Comparison of ENCODE assay signal across 19 cellular contexts in genomic region chr12:121288941-121289340, GRCh38. TPM values are rescaled to one million over a fixed set of nuclear protein-coding genes. Genes with fewer than 3 reads are reported as not detected.
DNase-seq lines count a peak whose midpoint lies in the region; TF ChIP-seq lines count a peak whose summit lies in the region.
"Had no signal": no experiment of that assay in that cellular context is flagged by ENCODE, and none has a peak within 500 bp of the region (broad histone marks: within the 10 kb centered on the region; RNA-seq: fewer than 3 reads in every experiment).

No MANE protein-coding gene starts in this region.

- intact Hi-C loops in Calu3 (cut with micrococcal nuclease; ENCODE audit: unreplicated experiment), result no loop called here

- no peaks in the 10 kb centered on the region for H3K9me3 Mint-ChIP-seq in Calu3 (ENCODE audit: low read depth, unreplicated experiment)
- H3K9me3 Mint-ChIP-seq: IgD-negative memory B cell; naive thymus-derived CD4-positive, alpha-beta T cell had no signal

- H3K4me1 Mint-ChIP-seq in Calu3 (ENCODE audit: low read depth, unreplicated experiment), result no peaks in the 10 kb centered on the region

- no TSS peak for BruUV-seq in Calu3 (replicated peaks; lab: Mats Ljungman, UMichigan)

- H3K36me3 ChIP-seq in right atrium auricular region (no peaks in the 10 kb centered on the region), stomach smooth muscle (ENCODE audit: control insufficient read depth in 2 of 2, insufficient read depth in 2 of 2, low read length in 2 of 2) (peaks cover 0 to 7% of the 10 kb centered on the region in 2 donors)

- H3K27me3 ChIP-seq in right atrium auricular region (no peaks in the 10 kb centered on the region), stomach smooth muscle (ENCODE audit: control insufficient read depth in 1 of 2, insufficient read depth in 2 of 2, low read length in 2 of 2) (no peaks in the 10 kb centered on the region)
- H3K27me3 ChIP-seq: Peyer's patch had no signal

- DNase-seq in Calu3, result no peak
- no peak for DNase-seq in right atrium auricular region (ENCODE audit: low spot score)
- no peak for DNase-seq in NCI-H510A (lab: John Stamatoyannopoulos, UW)
- DNase-seq in kidney tubule cell (ENCODE audit: low spot score), result no peak
- no peak for DNase-seq in COR-L47 (lab: John Stamatoyannopoulos, UW)
- no peak for DNase-seq in NOMO-1 (lab: John Stamatoyannopoulos, UW; ENCODE audit: unreplicated experiment in 2 of 2)
- DNase-seq: activated CD8-positive, alpha-beta memory T cell treated with anti-CD3 and anti-CD28 coated beads, Interleukin-2, amount 10 ng/mL, durations not matched to agents 7 days and 5 days; activated effector memory CD4-positive, alpha-beta T cell treated with Interleukin-2 at 50 U/mL for 16 hours; dermis blood vessel endothelial cell; naive thymus-derived CD4-positive, alpha-beta T cell; NCI-H1092; NCI-H748 treated with DMSO at 0.1 percent for 48 hours; Peyer's patch; T-helper 1 cell; trophoblast cell had no signal

- CTCF ChIA-PET in Calu3 (lab: Charles Lee), result no interaction called here

- H3K4me3 ChIP-seq in right atrium auricular region, result no peak overlapping the region
- no peak overlapping the region for H3K4me3 ChIP-seq in stomach smooth muscle (ENCODE audit: low read length in 2 of 2)
- H3K4me3 ChIP-seq: GM12878, Peyer's patch had no signal

- H3K4me1 ChIP-seq in right atrium auricular region, result peaks cover 0 to 31% of the 10 kb centered on the region in 2 donors
- peaks cover 11% of the 10 kb centered on the region for H3K4me1 ChIP-seq in stomach smooth muscle (ENCODE audit: control insufficient read depth, insufficient read depth, low read length)

- H3K27ac ChIP-seq in angular gyrus (ENCODE audit: low read depth, low read length) (peak overlapping the region; percentile 70), right atrium auricular region (peak overlapping the region; percentile 6 to 49), stomach smooth muscle (ENCODE audit: low read length) (peak overlapping the region; percentile 6)
- H3K27ac ChIP-seq: Peyer's patch had no signal

- H3K4me3 Mint-ChIP-seq in Calu3 (ENCODE audit: low read depth, unreplicated experiment), result no peak overlapping the region
- H3K4me3 Mint-ChIP-seq: activated CD8-positive, alpha-beta memory T cell treated with anti-CD3 and anti-CD28 coated beads, Interleukin-2, amount 10 ng/mL, durations not matched to agents 7 days and 5 days; naive thymus-derived CD4-positive, alpha-beta T cell had no signal

- no peaks in the 10 kb centered on the region for H3K27me3 Mint-ChIP-seq in Calu3 (ENCODE audit: unreplicated experiment)
- H3K27me3 Mint-ChIP-seq: activated CD8-positive, alpha-beta memory T cell treated with anti-CD3 and anti-CD28 coated beads, Interleukin-2, amount 10 ng/mL, durations not matched to agents 7 days and 5 days; IgD-negative memory B cell; naive thymus-derived CD4-positive, alpha-beta T cell had no signal

- peak overlapping the region; percentile 56 for H3K27ac Mint-ChIP-seq in Calu3 (ENCODE audit: unreplicated experiment)
- H3K27ac Mint-ChIP-seq: activated CD8-positive, alpha-beta memory T cell treated with anti-CD3 and anti-CD28 coated beads, Interleukin-2, amount 10 ng/mL, durations not matched to agents 7 days and 5 days had no signal

- H3K36me3 Mint-ChIP-seq in Calu3 (ENCODE audit: insufficient read depth, unreplicated experiment), result peaks cover 4% of the 10 kb centered on the region

- no peaks in the 10 kb centered on the region for H3K9me3 ChIP-seq in right atrium auricular region
- no peaks in the 10 kb centered on the region for H3K9me3 ChIP-seq in stomach smooth muscle (ENCODE audit: control insufficient read depth in 2 of 2, low read length in 2 of 2)
- H3K9me3 ChIP-seq: Peyer's patch had no signal

- no peak overlapping the region for H3K9ac ChIP-seq in stomach smooth muscle (ENCODE audit: low read length in 2 of 2)

- TF ChIP-seq CTCF in Calu3 (IDR thresholded peaks at IDR 0.05; ENCODE audit: unreplicated experiment), result no peak
- TF ChIP-seq CTCF in right atrium auricular region (IDR thresholded peaks at IDR 0.05), result no peak

RNA-seq across cellular contexts. Expression of gene CAMKK2, which starts 7.6 kb away (rescaled TPM):
- total RNA-seq in Calu3 (2022) (34.0 and 35.7 TPM in 2 replicates), right atrium auricular region (10 to 100 TPM; 14.4 to 16.9 TPM)

Comparison
In these comparisons a context has a peak if more than half of its experiments do, and no peak if none do; other contexts are left out.
1. H3K27ac ChIP-seq: peak in every context shown above with its lines; median percentile 70 in angular gyrus; 28 in right atrium auricular region; 6 in stomach smooth muscle.